Comparison of ENCODE assay signal across 13 cellular contexts in genomic region chr7:54705436-54705835, GRCh38. TPM values are rescaled to one million over a fixed set of nuclear protein-coding genes. Genes with fewer than 3 reads are reported as not detected.
DNase-seq lines count a peak whose midpoint lies in the region; ATAC-seq, FAIRE-seq and TF ChIP-seq lines count a peak whose summit lies in the region.
"Had no signal": no experiment of that assay in that cellular context is flagged by ENCODE, and none has a peak within 500 bp of the region (broad histone marks: within the 10 kb centered on the region; RNA-seq: fewer than 3 reads in every experiment).

No MANE protein-coding gene starts in this region.

- H2AFZ ChIP-seq in astrocyte (ENCODE audit: low read depth, low read length): no peak overlapping the region

- H3K9me3 Mint-ChIP-seq in astrocyte (ENCODE audit: unreplicated experiment) (peaks cover 9% of the 10 kb centered on the region), natural killer cell (peaks cover 11 to 12% of the 10 kb centered on the region in 2 donors)

- H3K36me3 Mint-ChIP-seq in astrocyte (ENCODE audit: low read depth, unreplicated experiment) (no peaks in the 10 kb centered on the region), natural killer cell (no peaks in the 10 kb centered on the region)

- H3K9me3 ChIP-seq in astrocyte (ENCODE audit: insufficient read depth, low read depth, low read length): no peaks in the 10 kb centered on the region
- peaks cover 13% of the 10 kb centered on the region for H3K9me3 ChIP-seq in left ventricle myocardium inferior (replicated peaks)

- no peak overlapping the region for H3K4me3 ChIP-seq in astrocyte (ENCODE audit: insufficient read depth, low read depth, low read length)
- H3K4me3 ChIP-seq in left ventricle myocardium inferior: no peak overlapping the region
- H3K4me3 ChIP-seq: gastroesophageal sphincter had no signal

- FAIRE-seq in astrocyte (lab: Jason Lieb, UNC): no peak
- FAIRE-seq in HTR-8/SVneo (lab: Jason Lieb, UNC): no peak

- no peak overlapping the region for H3K9ac ChIP-seq in astrocyte (ENCODE audit: low read length)

- H3K27ac Mint-ChIP-seq in astrocyte (ENCODE audit: unreplicated experiment) (no peak overlapping the region), natural killer cell (no peak overlapping the region)
- H3K27ac Mint-ChIP-seq: naive B cell had no signal

- H3K4me2 ChIP-seq in astrocyte (ENCODE audit: low read length): no peak overlapping the region

- no peak overlapping the region for H3K4me3 Mint-ChIP-seq in astrocyte (ENCODE audit: unreplicated experiment)
- no peak overlapping the region for H3K4me3 Mint-ChIP-seq in natural killer cell
- H3K4me3 Mint-ChIP-seq: naive B cell had no signal

- no peaks in the 10 kb centered on the region for H3K79me2 ChIP-seq in astrocyte (ENCODE audit: insufficient read depth, low read length)

- no peaks in the 10 kb centered on the region for H4K20me1 ChIP-seq in astrocyte (ENCODE audit: insufficient read depth, low read length)

- H3K27me3 Mint-ChIP-seq in astrocyte (ENCODE audit: low read depth, unreplicated experiment) (no peaks in the 10 kb centered on the region), natural killer cell (ENCODE audit: low read depth in 2 of 2) (no peaks in the 10 kb centered on the region)

- peak; percentile 88 for ATAC-seq in GM18511 (IDR thresholded peaks at IDR 0.05; ENCODE audit: unreplicated experiment)
- ATAC-seq in natural killer cell: no peak
- ATAC-seq: gastroesophageal sphincter had no signal

- TF ChIP-seq CTCF in astrocyte (IDR thresholded peaks at IDR 0.05; ENCODE audit: insufficient read depth, low read depth, low read length) (no peak), left ventricle myocardium inferior (IDR thresholded peaks at IDR 0.05; ENCODE audit: borderline replicate concordance) (no peak), natural killer cell (IDR thresholded peaks at IDR 0.05) (no peak)

- no peak overlapping the region for H3K27ac ChIP-seq in astrocyte (ENCODE audit: low read depth, low read length)
- H3K27ac ChIP-seq in left ventricle myocardium inferior (replicated peaks): no peak overlapping the region
- H3K27ac ChIP-seq: gastroesophageal sphincter had no signal

- intact Hi-C loops in left ventricle myocardium inferior (cut with micrococcal nuclease) (no loop called here), natural killer cell (cut with micrococcal nuclease) (no loop called here)

- DNase-seq in M059J (ENCODE audit: low read depth) (peak; percentile 80), astrocyte (ENCODE audit: low read depth) (peak; percentile 31), myocyte (ENCODE audit: low read depth) (peak; percentile 69), left ventricle myocardium inferior (no peak), natural killer cell (no peak), HTR-8/SVneo (ENCODE audit: insufficient read length, low spot score) (no peak)
- DNase-seq in activated CD8-positive, alpha-beta memory T cell treated with anti-CD3 and anti-CD28 coated beads, Interleukin-2, amount 50 U/mL, for 4 hours: no peak
- DNase-seq: activated naive CD4-positive, alpha-beta T cell treated with Interleukin-2 at 50 U/mL for 16 hours; naive B cell; NCI-H1092; T-helper 9 cell had no signal

- H3K4me1 Mint-ChIP-seq in astrocyte (ENCODE audit: low read depth, unreplicated experiment): peaks cover 6% of the 10 kb centered on the region
- H3K4me1 Mint-ChIP-seq in natural killer cell: no peaks in the 10 kb centered on the region
- H3K4me1 Mint-ChIP-seq: naive B cell had no signal

- H3K4me1 ChIP-seq in astrocyte (ENCODE audit: insufficient read depth, low read length): no peaks in the 10 kb centered on the region
- no peaks in the 10 kb centered on the region for H3K4me1 ChIP-seq in left ventricle myocardium inferior
- H3K4me1 ChIP-seq: gastroesophageal sphincter had no signal

- no peaks in the 10 kb centered on the region for H3K36me3 ChIP-seq in astrocyte (ENCODE audit: insufficient read depth, low read length)
- H3K36me3 ChIP-seq in left ventricle myocardium inferior: no peaks in the 10 kb centered on the region
- H3K36me3 ChIP-seq: gastroesophageal sphincter had no signal

- no peaks in the 10 kb centered on the region for H3K27me3 ChIP-seq in astrocyte (ENCODE audit: insufficient read depth, low read length)
- H3K27me3 ChIP-seq in left ventricle myocardium inferior (ENCODE audit: low read depth): no peaks in the 10 kb centered on the region
- H3K27me3 ChIP-seq: gastroesophageal sphincter had no signal

RNA-seq across cellular contexts. Expression of gene SEC61G, which starts 53.6 kb away (rescaled TPM):
- total RNA-seq in M059J (2014; rRNA removed; shearing (Covaris generic)): 916 and 1,395 TPM in 2 replicates
- total RNA-seq in astrocyte (280 TPM in 2 replicates), myocyte (828 and 1,174 TPM in 2 replicates), left ventricle myocardium inferior (103 TPM), natural killer cell (10 to 100 TPM; 38.4 to 54.1 (median 41.0) TPM)
- polyA plus RNA-seq in myocyte (2012): 555 TPM

Comparison
In these comparisons a context has a peak if more than half of its experiments do, and no peak if none do; other contexts are left out.
1. DNase-seq: peak in M059J (single experiment), astrocyte (single experiment) and myocyte (single experiment); none in left ventricle myocardium inferior (single experiment), natural killer cell (single experiment), HTR-8/SVneo (single experiment) and activated CD8-positive, alpha-beta memory T cell treated with anti-CD3 and anti-CD28 coated beads, Interleukin-2, amount 50 U/mL, for 4 hours (single experiment).